ENCODE assay signal across 8 cellular contexts in the genomic region with DNA sequence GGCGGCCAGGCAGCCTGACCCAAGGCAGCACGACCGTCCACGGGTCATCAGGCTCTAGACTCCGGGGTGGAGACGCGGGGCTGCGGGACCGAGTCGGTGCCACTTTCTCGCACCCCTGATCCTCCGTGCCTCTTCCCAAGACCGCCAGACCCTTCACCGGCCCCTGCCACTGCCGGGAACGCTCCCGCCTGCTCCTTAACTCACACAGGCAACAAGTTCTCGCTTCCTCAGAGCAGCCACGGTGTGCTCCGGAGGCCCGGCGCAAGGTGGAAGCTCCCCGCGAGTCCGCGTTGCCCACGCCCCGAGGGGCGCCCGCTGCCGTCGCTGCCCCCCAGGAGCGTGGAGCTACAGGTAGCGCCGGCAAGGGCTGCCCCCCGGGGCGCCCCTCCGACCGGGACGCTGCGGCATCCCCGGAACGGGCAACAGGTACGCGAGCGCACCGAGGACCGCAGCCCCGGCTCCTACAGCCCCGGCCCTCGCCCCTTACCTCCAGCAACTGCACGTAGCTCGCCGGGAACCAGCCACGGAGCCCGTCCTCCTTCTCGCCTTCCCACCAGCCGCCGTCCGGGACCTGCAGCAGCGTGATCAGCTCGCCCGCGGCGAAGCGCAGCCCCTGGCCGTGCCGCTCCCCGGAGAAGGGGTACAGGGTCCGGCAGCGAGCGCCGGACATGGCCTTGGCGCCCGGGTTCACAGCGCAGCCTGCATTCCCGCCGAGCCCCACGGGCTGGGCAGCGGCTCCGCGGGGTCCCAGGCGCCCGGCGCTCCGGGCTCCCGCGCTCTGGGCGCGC. TPM values are rescaled to one million over a fixed set of nuclear protein-coding genes. Genes with fewer than 3 reads are reported as not detected.
DNase-seq lines count a peak whose midpoint lies in the region; ATAC-seq and TF ChIP-seq lines count a peak whose summit lies in the region.

No MANE protein-coding gene starts in this region.

- CTCF ChIA-PET in activated CD8-positive, alpha-beta memory T cell treated with anti-CD3 and anti-CD28 coated beads, Interleukin-2, amount 10 ng/mL, durations not matched to agents 7 days and 5 days (lab: Charles Lee) = no interaction called here

- H3K4me1 ChIP-seq in thymus (ENCODE audit: control insufficient read depth, insufficient read depth, low read length) (peaks cover 22% of the 10 kb centered on the region), adrenal gland (replicated peaks in 1 of 2) (no peaks in the 10 kb centered on the region)

- H3K27me3 ChIP-seq in thymus (ENCODE audit: control insufficient read depth, insufficient read depth) (no peaks in the 10 kb centered on the region), adrenal gland (no peaks in the 10 kb centered on the region)

- 4% methylated on average over 90 of the region's 90 CpGs for WGBS in thymus
- WGBS in adrenal gland, 4 donors = 0 to 5% (median 2%) methylated on average over 10 to 90 of the region's 90 CpGs

- no peaks in the 10 kb centered on the region for H3K36me3 ChIP-seq in thymus (ENCODE audit: control insufficient read depth, insufficient read depth)
- no peaks in the 10 kb centered on the region for H3K36me3 ChIP-seq in adrenal gland (replicated peaks in 1 of 2)

- POLR2A ChIA-PET in activated naive CD8-positive, alpha-beta T cell treated with anti-CD3 and anti-CD28 coated beads, Interleukin-2, amount 10 ng/mL, durations not matched to agents 7 days and 5 days (lab: Charles Lee) = interaction anchor here (0.6 kb wide), 2 partner anchors 33 to 629 kb away, joined by 5 read pairs; no protein-coding TSS in a partner anchor

- peak; percentile 59 for DNase-seq in activated CD8-positive, alpha-beta memory T cell treated with anti-CD3 and anti-CD28 coated beads for 24 hours
- DNase-seq in activated CD8-positive, alpha-beta memory T cell treated with anti-CD3 and anti-CD28 coated beads, Interleukin-2, amount 10 ng/mL, durations not matched to agents 7 days and 5 days = no peak
- no peak for DNase-seq in activated naive CD8-positive, alpha-beta T cell treated with anti-CD3 and anti-CD28 coated beads, Interleukin-2, amount 10 ng/mL, durations not matched to agents 7 days and 5 days
- DNase-seq in left lobe of liver (ENCODE audit: low spot score) = no peak
- DNase-seq in RPMI8226 = no peak
- no peak for DNase-seq in NCI-H1105 (lab: John Stamatoyannopoulos, UW)
- no peak for DNase-seq in adrenal gland

- H3K9me3 Mint-ChIP-seq in activated CD8-positive, alpha-beta memory T cell treated with anti-CD3 and anti-CD28 coated beads, Interleukin-2, amount 10 ng/mL, durations not matched to agents 7 days and 5 days (ENCODE audit: low read depth) = peaks cover 19% of the 10 kb centered on the region
- peaks cover 18% of the 10 kb centered on the region for H3K9me3 Mint-ChIP-seq in activated naive CD8-positive, alpha-beta T cell treated with anti-CD3 and anti-CD28 coated beads, Interleukin-2, amount 10 ng/mL, durations not matched to agents 7 days and 5 days

- intact Hi-C loops in adrenal gland (cut with DNase I) = no loop called here

- H3K27ac ChIP-seq in thymus (ENCODE audit: low read depth) (peak overlapping the region; percentile 5), adrenal gland (peak overlapping the region in 2 of 5 donors; percentile 1 to 67)

- H3K4me3 Mint-ChIP-seq in activated CD8-positive, alpha-beta memory T cell treated with anti-CD3 and anti-CD28 coated beads, Interleukin-2, amount 10 ng/mL, durations not matched to agents 7 days and 5 days = no peak overlapping the region
- H3K4me3 Mint-ChIP-seq in activated naive CD8-positive, alpha-beta T cell treated with anti-CD3 and anti-CD28 coated beads, Interleukin-2, amount 10 ng/mL, durations not matched to agents 7 days and 5 days = no peak overlapping the region

- H3K36me3 Mint-ChIP-seq in activated CD8-positive, alpha-beta memory T cell treated with anti-CD3 and anti-CD28 coated beads, Interleukin-2, amount 10 ng/mL, durations not matched to agents 7 days and 5 days = peaks cover 2% of the 10 kb centered on the region
- peaks cover 3% of the 10 kb centered on the region for H3K36me3 Mint-ChIP-seq in activated naive CD8-positive, alpha-beta T cell treated with anti-CD3 and anti-CD28 coated beads, Interleukin-2, amount 10 ng/mL, durations not matched to agents 7 days and 5 days

- H3K27ac Mint-ChIP-seq in activated CD8-positive, alpha-beta memory T cell treated with anti-CD3 and anti-CD28 coated beads, Interleukin-2, amount 10 ng/mL, durations not matched to agents 7 days and 5 days = no peak overlapping the region
- no peak overlapping the region for H3K27ac Mint-ChIP-seq in activated naive CD8-positive, alpha-beta T cell treated with anti-CD3 and anti-CD28 coated beads, Interleukin-2, amount 10 ng/mL, durations not matched to agents 7 days and 5 days

- H3K4me3 ChIP-seq in thymus (ENCODE audit: low read length) (peak overlapping the region; percentile 82), adrenal gland (peak overlapping the region in 2 of 4 donors; percentile 5 to 81)

- TF ChIP-seq POLR2A in adrenal gland (IDR thresholded peaks at IDR 0.05) = no peak

- H3K27me3 Mint-ChIP-seq in activated CD8-positive, alpha-beta memory T cell treated with anti-CD3 and anti-CD28 coated beads, Interleukin-2, amount 10 ng/mL, durations not matched to agents 7 days and 5 days = peaks cover 30% of the 10 kb centered on the region
- H3K27me3 Mint-ChIP-seq in activated naive CD8-positive, alpha-beta T cell treated with anti-CD3 and anti-CD28 coated beads, Interleukin-2, amount 10 ng/mL, durations not matched to agents 7 days and 5 days = peaks cover 37% of the 10 kb centered on the region

- H3K4me1 Mint-ChIP-seq in activated CD8-positive, alpha-beta memory T cell treated with anti-CD3 and anti-CD28 coated beads, Interleukin-2, amount 10 ng/mL, durations not matched to agents 7 days and 5 days = peaks cover 6% of the 10 kb centered on the region
- peaks cover 6% of the 10 kb centered on the region for H3K4me1 Mint-ChIP-seq in activated naive CD8-positive, alpha-beta T cell treated with anti-CD3 and anti-CD28 coated beads, Interleukin-2, amount 10 ng/mL, durations not matched to agents 7 days and 5 days

- no peak for ATAC-seq in activated CD8-positive, alpha-beta memory T cell treated with anti-CD3 and anti-CD28 coated beads, Interleukin-2, amount 10 ng/mL, durations not matched to agents 7 days and 5 days
- peak; percentile 17 for ATAC-seq in activated naive CD8-positive, alpha-beta T cell treated with anti-CD3 and anti-CD28 coated beads, Interleukin-2, amount 10 ng/mL, durations not matched to agents 7 days and 5 days (ENCODE audit: low read depth)
- peak; percentile 30 for ATAC-seq in left lobe of liver

- no peak for TF ChIP-seq CTCF in adrenal gland (IDR thresholded peaks at IDR 0.05)

- peaks cover 1% of the 10 kb centered on the region for H3K9me3 ChIP-seq in thymus (ENCODE audit: control insufficient read depth)
- peaks cover 0 to 10% (median 0%) of the 10 kb centered on the region in 3 donors for H3K9me3 ChIP-seq in adrenal gland (replicated peaks in 1 of 3)

RNA-seq across cellular contexts. Expression of a gene that starts 0.5 kb away (rescaled TPM):
- 1 to 10 TPM in 1 of 2 experiments, under 1 TPM in 1; 0.53 to 2.1 TPM for total RNA-seq in activated CD8-positive, alpha-beta memory T cell treated with anti-CD3 and anti-CD28 coated beads, Interleukin-2, amount 10 ng/mL, durations not matched to agents 7 days and 5 days
- total RNA-seq in activated naive CD8-positive, alpha-beta T cell treated with anti-CD3 and anti-CD28 coated beads, Interleukin-2, amount 10 ng/mL, durations not matched to agents 7 days and 5 days = 1 to 10 TPM; 2.7 to 2.8 TPM
- total RNA-seq in left lobe of liver (2.4 TPM), adrenal gland (10 to 100 TPM; 20.0 to 54.9 (median 30.5) TPM)
- polyA plus RNA-seq in thymus (4.3 TPM), adrenal gland (10 to 100 TPM in 1 of 3 donors, 1 to 10 TPM in 2; 3.6 to 12.0 (median 7.3) TPM)
